In genomic region chr22:41557401-41558240, GRCh38 we compare ENCODE assay signal across 8 cellular contexts. TPM values are rescaled to one million over a fixed set of nuclear protein-coding genes. Genes with fewer than 3 reads are reported as not detected.
DNase-seq lines count a peak whose midpoint lies in the region; ATAC-seq and TF ChIP-seq lines count a peak whose summit lies in the region.

No MANE protein-coding gene starts in this region.

- DNase-seq in Ammon's horn (ENCODE audit: low spot score) = peak; percentile 84
- peak; percentile 88 for DNase-seq in NCI-H1694 (lab: John Stamatoyannopoulos, UW)
- DNase-seq in mucosa of descending colon = peak; percentile 49 to 69 (median 52)
- no peak for DNase-seq in SW480 (ENCODE audit: low spot score)

- H3K4me3 ChIP-seq in mucosa of descending colon = no peak overlapping the region

- H3K4me1 ChIP-seq in mucosa of descending colon (ENCODE audit: low read depth) = no peaks in the 10 kb centered on the region

- ATAC-seq in mucosa of descending colon (peak; percentile 64), HG02852 (IDR thresholded peaks at IDR 0.05; ENCODE audit: unreplicated experiment) (no peak), GM21360 (IDR thresholded peaks at IDR 0.05; ENCODE audit: unreplicated experiment) (no peak), HG03196 (IDR thresholded peaks at IDR 0.05; ENCODE audit: unreplicated experiment) (no peak)

- intact Hi-C loops in mucosa of descending colon (cut with DNase I, micrococcal nuclease) = no loop called here

- H3K9me3 ChIP-seq in mucosa of descending colon = no peaks in the 10 kb centered on the region

- H3K27ac ChIP-seq in cingulate gyrus (ENCODE audit: low read depth, low read length) = peak overlapping the region; percentile 1

- no peaks in the 10 kb centered on the region for H3K36me3 ChIP-seq in mucosa of descending colon (ENCODE audit: low read depth)

- TF ChIP-seq CTCF in mucosa of descending colon (IDR thresholded peaks at IDR 0.05) = no peak

RNA-seq across cellular contexts. Expression of gene CSDC2, which starts 3.2 kb away (rescaled TPM):
- 1 to 10 TPM in 2 of 3 donors, under 1 TPM in 1; 0.26 to 1.6 (median 1.0) TPM for total RNA-seq in mucosa of descending colon

RNA-seq across cellular contexts. Expression of gene POLR3H, which starts 13.4 kb away (rescaled TPM):
- 10 to 100 TPM; 12.4 to 26.1 (median 15.7) TPM for total RNA-seq in mucosa of descending colon

RNA-seq across cellular contexts. Expression of gene PMM1, which starts 32.0 kb away (rescaled TPM):
- total RNA-seq in mucosa of descending colon = 10 to 100 TPM; 40.7 to 69.4 (median 51.7) TPM
